Comparison of ENCODE assay signal across 1 cellular context in genomic region chr4:1277667-1278335, GRCh38.
TF ChIP-seq lines count a peak whose summit lies in the region.

No MANE protein-coding gene starts in this region.

TF ChIP-seq in A549, 52 proteins besides CTCF, POLR2A, EP300 and RAD21:
- TF ChIP-seq MAFK (IDR thresholded peaks at IDR 0.05; ENCODE audit: partially characterized antibody) (peak; percentile 87), ZSCAN20 (CRISPR knock-in tag; IDR thresholded peaks at IDR 0.05) (no peak)
TF ChIP-seq in A549: peak in this region for 1.
